In genomic region chr3:134381836-134382442, GRCh38 we compare ENCODE assay signal across 11 cellular contexts. TPM values are rescaled to one million over a fixed set of nuclear protein-coding genes. Genes with fewer than 3 reads are reported as not detected.
DNase-seq lines count a peak whose midpoint lies in the region; ATAC-seq and TF ChIP-seq lines count a peak whose summit lies in the region.
"Had no signal": no experiment of that assay in that cellular context is flagged by ENCODE, and none has a peak within 500 bp of the region (broad histone marks: within the 10 kb centered on the region; RNA-seq: fewer than 3 reads in every experiment).

No MANE protein-coding gene starts in this region.

- H3K36me3 Mint-ChIP-seq in type B pancreatic cell: no peaks in the 10 kb centered on the region

- H3K27ac Mint-ChIP-seq in type B pancreatic cell: peak overlapping the region; percentile 87

- H3K4me3 ChIP-seq in left lung: no peak overlapping the region

- H3K27ac ChIP-seq in VCaP (peak overlapping the region; percentile 83), left lung (peak overlapping the region in 1 of 2 donors; percentile 26)

- peaks cover 4 to 7% of the 10 kb centered on the region in 2 donors for H3K4me1 ChIP-seq in left lung

- H3K27me3 ChIP-seq in left lung: no peaks in the 10 kb centered on the region

- no peaks in the 10 kb centered on the region for H3K9me3 ChIP-seq in left lung

- no peaks in the 10 kb centered on the region for H3K36me3 ChIP-seq in left lung

- H3K9me3 Mint-ChIP-seq in type B pancreatic cell: no peaks in the 10 kb centered on the region

- peak overlapping the region; percentile 63 for H3K4me3 Mint-ChIP-seq in type B pancreatic cell

- H3K27me3 Mint-ChIP-seq in type B pancreatic cell: no peaks in the 10 kb centered on the region

- DNase-seq in NCI-H1417 (lab: John Stamatoyannopoulos, UW): peak in 2 of 3 experiments; percentile 13 to 43
- DNase-seq in NCI-H1417 treated with DMSO at 0.1 percent for 48 hours (lab: John Stamatoyannopoulos, UW): no peak
- peak; percentile 82 to 85 for DNase-seq in left lung
- DNase-seq in type B pancreatic cell (ENCODE audit: extremely low spot score, unreplicated experiment): no peak
- DNase-seq in cerebellar cortex (ENCODE audit: low spot score): no peak
- no peak for DNase-seq in amygdala (lab: John Stamatoyannopoulos, UW)
- DNase-seq: DND-41; foreskin melanocyte; stimulated activated CD8-positive, alpha-beta memory T cell treated with anti-CD3 and anti-CD28 coated beads, Interleukin-4, amount 100 ng/mL, for 48 hours had no signal

- TF ChIP-seq CTCF in VCaP (conservative IDR thresholded peaks at IDR 0.05) (no peak), left lung (IDR thresholded peaks at IDR 0.05) (no peak), type B pancreatic cell (conservative IDR thresholded peaks at IDR 0.05) (no peak)

- peaks cover 16% of the 10 kb centered on the region for H3K4me1 Mint-ChIP-seq in type B pancreatic cell (ENCODE audit: unreplicated experiment)

- intact Hi-C loops in left lung (cut with DNase I): no loop called here

- ATAC-seq in left lung (peak; percentile 87), GM18873 (IDR thresholded peaks at IDR 0.05; ENCODE audit: low FRiP score, unreplicated experiment) (no peak)

RNA-seq across cellular contexts. Expression of gene AMOTL2, which starts 7.7 kb away (rescaled TPM):
- total RNA-seq in left lung (100 to 1,000 TPM in 1 of 2 donors, 10 to 100 TPM in 1; 69.2 to 106 TPM), type B pancreatic cell (ENCODE audit: low replicate concordance) (79.2 and 122 TPM in 2 replicates)

Comparison
In these comparisons a context has a peak if more than half of its experiments do, and no peak if none do; other contexts are left out.
1. DNase-seq: peak in NCI-H1417 (2 of 3) and left lung (2 of 2); none in NCI-H1417 treated with DMSO at 0.1 percent for 48 hours (single experiment), type B pancreatic cell (single experiment), cerebellar cortex (single experiment) and amygdala (0 of 56).